In the genomic region with DNA sequence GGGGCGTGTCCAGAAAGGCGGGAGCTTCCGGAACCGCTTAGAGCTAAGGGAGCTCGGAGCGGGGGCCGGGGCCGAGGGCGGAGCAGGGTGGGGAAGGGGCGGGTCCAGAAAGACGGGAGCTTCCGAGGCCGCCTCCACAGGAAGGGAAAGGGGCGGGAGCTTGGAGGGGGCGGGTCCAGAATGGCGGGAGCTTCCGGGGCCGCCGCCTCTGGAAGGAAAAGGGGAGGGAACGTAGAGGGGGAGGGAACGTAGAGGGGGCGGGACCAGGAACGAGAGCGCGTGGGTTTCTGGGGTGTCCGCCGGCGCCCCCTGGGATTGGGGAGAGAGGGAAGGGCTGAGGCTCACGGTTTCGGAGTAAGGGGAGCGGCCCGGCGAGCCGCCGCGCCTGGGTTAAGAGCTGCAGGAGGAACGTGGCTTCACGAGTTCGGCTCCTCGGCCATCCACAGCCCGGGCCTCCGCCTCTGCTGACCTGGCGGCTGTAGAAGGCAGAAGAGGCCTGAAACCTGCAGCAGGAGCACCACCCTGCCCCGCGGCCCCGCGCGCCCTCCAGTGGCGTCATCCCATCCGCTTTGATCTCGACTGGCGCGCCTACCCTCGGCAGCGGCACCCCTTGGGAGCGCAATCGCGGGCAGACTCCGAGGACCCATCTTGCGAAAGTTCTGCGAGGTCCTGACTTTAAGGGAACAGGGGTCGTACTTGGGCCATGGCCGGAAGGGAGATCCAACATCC, we compare ENCODE assay signal across 8 cellular contexts. TPM values are rescaled to one million over a fixed set of nuclear protein-coding genes. Genes with fewer than 3 reads are reported as not detected.
A peak's percentile ranks its signal among the peaks of the same experiment; 100 is the strongest.
DNase-seq lines count a peak whose midpoint lies in the region; ATAC-seq and TF ChIP-seq lines count a peak whose summit lies in the region.

No MANE protein-coding gene starts in this region.

- peak overlapping the region; percentile 89 for H3K4me3 Mint-ChIP-seq in activated T-cell treated with anti-CD3 and anti-CD28 coated beads, Interleukin-2, amount 50 U/mL, for 4 hours

- H3K9ac ChIP-seq in PC-3 (ENCODE audit: low read length) = peak overlapping the region; percentile 92

- H3K9me2 ChIP-seq in PC-3 (replicated peaks; ENCODE audit: low read length) = no peaks in the 10 kb centered on the region

- H3K27ac ChIP-seq in PC-3 (ENCODE audit: low read length) (peak overlapping the region; percentile 71), esophagus muscularis mucosa (replicated peaks in 1 of 4) (peak overlapping the region; percentile 82 to 92 (median 89)), muscle layer of duodenum (ENCODE audit: low read length) (peak overlapping the region; percentile 92)

- H3K36me3 Mint-ChIP-seq in activated T-cell treated with anti-CD3 and anti-CD28 coated beads, Interleukin-2, amount 50 U/mL, for 4 hours (ENCODE audit: insufficient read depth) = no peaks in the 10 kb centered on the region

- no peaks in the 10 kb centered on the region for H3K9me3 Mint-ChIP-seq in activated T-cell treated with anti-CD3 and anti-CD28 coated beads, Interleukin-2, amount 50 U/mL, for 4 hours

- H3F3A ChIP-seq in PC-3 (ENCODE audit: low read length, unreplicated experiment) = peaks cover 7% of the 10 kb centered on the region

- intact Hi-C loops in PC-3 (cut with micrococcal nuclease) (loop anchor here (1.0 to 5.0 kb wide), 6 partner anchors 37 to 511 kb away; a partner anchor contains a TSS), esophagus muscularis mucosa (cut with DNase I) (loop anchor here (5.0 to 10.0 kb wide), 4 partner anchors 34 to 589 kb away; a partner anchor contains a TSS)

- TF ChIP-seq CTCF in PC-3 (conservative IDR thresholded peaks at IDR 0.05; ENCODE audit: low read depth, low read length) (peak; percentile 78), esophagus muscularis mucosa (IDR thresholded peaks at IDR 0.05) (peak; percentile 67 to 79 (median 74))

- TSS peak; percentile 92 for BruUV-seq in PC-3 (replicated peaks; lab: Mats Ljungman, UMichigan)

- POLR2A ChIA-PET in PC-3 (lab: Charles Lee; ENCODE audit: unreplicated experiment) = interaction anchor here (0.6 to 1.1 kb wide), 21 partner anchors 10 to 831 kb away, joined by 3 to 85 read pairs (median 10); a partner anchor contains a TSS

- no peak for TF ChIP-seq EP300 in esophagus muscularis mucosa (IDR thresholded peaks at IDR 0.05)

- H3K27me3 ChIP-seq in PC-3 (ENCODE audit: low read length) (no peaks in the 10 kb centered on the region), esophagus muscularis mucosa (no peaks in the 10 kb centered on the region), muscle layer of duodenum (ENCODE audit: low read depth, low read length) (no peaks in the 10 kb centered on the region)

- no peaks in the 10 kb centered on the region for H4K20me1 ChIP-seq in PC-3 (ENCODE audit: low read length)

- peak overlapping the region; percentile 79 for H2AFZ ChIP-seq in PC-3 (ENCODE audit: low read length)

- 0 out of 2 replicates have a peak, but pooled peaks cover 5% of the 10 kb centered on the region for H3K79me2 ChIP-seq in PC-3 (ENCODE audit: low read length)

- peaks cover 22% of the 10 kb centered on the region for H3K4me1 ChIP-seq in PC-3 (ENCODE audit: insufficient read depth, low read length)
- peaks cover 11 to 22% (median 19%) of the 10 kb centered on the region in 4 donors for H3K4me1 ChIP-seq in esophagus muscularis mucosa
- peaks cover 5 to 10% of the 10 kb centered on the region in 2 donors for H3K4me1 ChIP-seq in muscle layer of duodenum (ENCODE audit: control insufficient read depth in 1 of 2, insufficient read depth in 2 of 2, low read length in 2 of 2)

- DNase-seq in DMS79 (lab: John Stamatoyannopoulos, UW) = peak; percentile 95
- DNase-seq in KBM-7 = peak; percentile 94
- DNase-seq in PC-3 = peak; percentile 98
- peak; percentile 99 for DNase-seq in activated T-cell treated with anti-CD3 and anti-CD28 coated beads, Interleukin-2, amount 50 U/mL, for 4 hours
- DNase-seq in esophagus muscularis mucosa (ENCODE audit: extremely low spot score) = peak; percentile 99
- DNase-seq in stimulated activated CD8-positive, alpha-beta memory T cell treated with anti-CD3 and anti-CD28 coated beads, Interleukin-7, amount 100 ng/mL, for 24 hours (ENCODE audit: low read depth) = peak; percentile 95

- peak overlapping the region; percentile 73 for H3K4me3 ChIP-seq in PC-3 (ENCODE audit: low read length)
- peak overlapping the region; percentile 68 to 88 (median 78) for H3K4me3 ChIP-seq in esophagus muscularis mucosa
- peak overlapping the region; percentile 65 to 71 for H3K4me3 ChIP-seq in muscle layer of duodenum (ENCODE audit: low read depth in 1 of 2, low read length in 2 of 2)

- ATAC-seq in GM21619 (IDR thresholded peaks at IDR 0.05; ENCODE audit: unreplicated experiment) (peak; percentile 57), PC-3 (peak; percentile 90)
- peak; percentile 84 to 88 for ATAC-seq in activated T-cell treated with anti-CD3 and anti-CD28 coated beads, Interleukin-2, amount 50 U/mL, for 4 hours

- no peak for TF ChIP-seq POLR2A in esophagus muscularis mucosa (IDR thresholded peaks at IDR 0.05; ENCODE audit: low read depth)

- H3K9me3 ChIP-seq in PC-3 (ENCODE audit: low read length) (no peaks in the 10 kb centered on the region), esophagus muscularis mucosa (no peaks in the 10 kb centered on the region), muscle layer of duodenum (ENCODE audit: control insufficient read depth in 1 of 2, low read length in 2 of 2) (no peaks in the 10 kb centered on the region)

- H3K36me3 ChIP-seq in PC-3 (ENCODE audit: low read depth, low read length) (no peaks in the 10 kb centered on the region), esophagus muscularis mucosa (no peaks in the 10 kb centered on the region), muscle layer of duodenum (ENCODE audit: control insufficient read depth in 1 of 2, insufficient read depth in 2 of 2, low read length in 2 of 2) (no peaks in the 10 kb centered on the region)

- H3K4me2 ChIP-seq in PC-3 (ENCODE audit: low read length) = peak overlapping the region; percentile 95

- 1% methylated on average over 48 of the region's 63 CpGs for WGBS in esophagus muscularis mucosa

- in situ Hi-C loops in KBM-7 (cut with MboI; ENCODE audit: low pct_unique_long_range_greater_than_20kb, low sequenced_read_pairs) = loop anchor here (25.0 kb wide), 1 partner anchor 516 kb away; a partner anchor contains a TSS

- no peaks in the 10 kb centered on the region for H3K27me3 Mint-ChIP-seq in activated T-cell treated with anti-CD3 and anti-CD28 coated beads, Interleukin-2, amount 50 U/mL, for 4 hours (ENCODE audit: low read depth)

- H3K4me1 Mint-ChIP-seq in activated T-cell treated with anti-CD3 and anti-CD28 coated beads, Interleukin-2, amount 50 U/mL, for 4 hours (ENCODE audit: low read depth) = peaks cover 37% of the 10 kb centered on the region

- CTCF ChIA-PET in PC-3 (lab: Charles Lee) = interaction anchor here (0.6 to 1.4 kb wide), 19 partner anchors 11 to 504 kb away, joined by 3 to 38 read pairs (median 6); a partner anchor contains a TSS

RNA-seq across cellular contexts. Expression of a gene that starts 22.9 kb away (rescaled TPM):
- not detected in 2 replicates for total RNA-seq in PC-3 (2014; rRNA removed)
- total RNA-seq in activated T-cell treated with anti-CD3 and anti-CD28 coated beads, Interleukin-2, amount 50 U/mL, for 4 hours = 10 to 100 TPM; 32.9 to 55.9 (median 45.6) TPM
- under 1 TPM in 2 of 4 donors, not detected in 2; 0.17 to 0.19 TPM for total RNA-seq in esophagus muscularis mucosa

RNA-seq across cellular contexts. Expression of a gene that starts 36.2 kb away (rescaled TPM):
- total RNA-seq in PC-3 (2014; rRNA removed) (18.2 and 19.5 TPM in 2 replicates), esophagus muscularis mucosa (10 to 100 TPM in 1 of 4 donors, 1 to 10 TPM in 3; 5.0 to 11.8 (median 7.6) TPM)
- total RNA-seq in activated T-cell treated with anti-CD3 and anti-CD28 coated beads, Interleukin-2, amount 50 U/mL, for 4 hours = 10 to 100 TPM; 43.2 to 49.2 (median 45.8) TPM

RNA-seq across cellular contexts. Expression of a gene that starts 36.5 kb away (rescaled TPM):
- total RNA-seq in PC-3 (2014; rRNA removed) (21.4 and 22.8 TPM in 2 replicates), esophagus muscularis mucosa (10 to 100 TPM in 3 of 4 donors, 1 to 10 TPM in 1; 10.0 to 22.1 (median 14.9) TPM)
- 10 to 100 TPM; 52.0 to 57.0 (median 54.4) TPM for total RNA-seq in activated T-cell treated with anti-CD3 and anti-CD28 coated beads, Interleukin-2, amount 50 U/mL, for 4 hours

Comparison
In these comparisons a context has a peak if more than half of its experiments do, and no peak if none do; other contexts are left out.
1. Peak in every context shown above with its lines: DNase-seq, ATAC-seq, H3K4me3 ChIP-seq and H3K27ac ChIP-seq.
2. RNA of a gene that starts 22.9 kb away (total RNA-seq): 32.9 to 55.9 TPM in activated T-cell treated with anti-CD3 and anti-CD28 coated beads, Interleukin-2, amount 50 U/mL, for 4 hours; 0.17 to 0.19 TPM in esophagus muscularis mucosa and not detected in PC-3; every median in the first group is over 10 times any median in the second.